ENCODE assay signal across 3 cellular contexts in the genomic region with DNA sequence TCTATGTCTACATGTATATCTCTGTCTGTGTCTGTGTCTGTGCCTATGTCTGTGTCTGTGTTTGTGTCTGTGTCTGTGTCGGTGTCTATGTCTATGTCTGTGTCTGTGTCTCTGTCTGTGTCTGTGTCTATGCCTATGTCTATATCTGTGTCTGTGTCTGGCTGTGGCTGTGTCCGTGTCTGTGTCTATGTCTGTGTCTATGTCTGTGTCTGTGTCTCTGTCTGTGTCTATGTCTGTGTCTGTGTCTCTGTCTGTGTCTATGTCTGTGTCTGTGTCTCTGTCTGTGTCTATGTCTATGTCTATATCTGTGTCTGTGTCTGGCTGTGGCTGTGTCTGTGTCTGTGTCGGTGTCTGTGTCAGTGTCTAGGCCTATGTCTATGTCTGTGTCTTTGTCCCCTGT. TPM values are rescaled to one million over a fixed set of nuclear protein-coding genes. Genes with fewer than 3 reads are reported as not detected.
"Had no signal": no experiment of that assay in that cellular context is flagged by ENCODE, and none has a peak within 500 bp of the region (broad histone marks: within the 10 kb centered on the region; RNA-seq: fewer than 3 reads in every experiment).

No MANE protein-coding gene starts in this region.

RNA-seq across cellular contexts. Expression of a gene that starts 11.1 kb away (rescaled TPM):
- total RNA-seq: mesothelial cell of epicardium, myocyte had no signal
- polyA plus RNA-seq: naive thymus-derived CD4-positive, alpha-beta T cell had no signal
